Comparison of ENCODE assay signal across 11 cellular contexts in genomic region chr1:17635811-17636210, GRCh38.
DNase-seq lines count a peak whose midpoint lies in the region; ATAC-seq and TF ChIP-seq lines count a peak whose summit lies in the region.
"Had no signal": no experiment of that assay in that cellular context is flagged by ENCODE, and none has a peak within 500 bp of the region (broad histone marks: within the 10 kb centered on the region; RNA-seq: fewer than 3 reads in every experiment).

No MANE protein-coding gene starts in this region.

- no peak overlapping the region for H3K9ac ChIP-seq in smooth muscle cell (ENCODE audit: low read depth)

- H3K27ac Mint-ChIP-seq in stimulated activated naive B cell treated with anti-CD40 and anti-IgM and Interleukin-4, amounts not matched to agents 10 μg/mL and 1 μg/mL and 100 μg/mL, for 72 hours, result peak overlapping the region; percentile 68
- no peak overlapping the region for H3K27ac Mint-ChIP-seq in activated CD4-positive, alpha-beta memory T cell treated with anti-CD3 and anti-CD28 coated beads, Interleukin-2, amount 10 ng/mL, durations not matched to agents 7 days and 5 days
- H3K27ac Mint-ChIP-seq: activated T-helper 1 cell treated with anti-CD3 and anti-CD28 coated beads, Interleukin-12 subunit alpha, Interleukin-12 subunit beta, Interleukin-2, Interleukin-4 antibody, amounts not matched to agents 30 ng/mL and 10 ng/mL and 1 ng/mL, durations not matched to agents 14 hours and 24 hours and 36 hours had no signal

- H3K36me3 ChIP-seq in HEK293 (ENCODE audit: control insufficient read depth in 2 of 2, insufficient read depth in 1 of 2, low read length in 2 of 2) (peaks cover 0 to 75% of the 10 kb centered on the region in 2 experiments; a peak in 1 of 3 replicates), smooth muscle cell (ENCODE audit: low read depth) (no peaks in the 10 kb centered on the region)

- H3K27me3 Mint-ChIP-seq in stimulated activated naive B cell treated with anti-CD40 and anti-IgM and Interleukin-4, amounts not matched to agents 10 μg/mL and 1 μg/mL and 100 μg/mL, for 72 hours, result peaks cover 15 to 19% of the 10 kb centered on the region in 2 donors
- H3K27me3 Mint-ChIP-seq in activated CD4-positive, alpha-beta memory T cell treated with anti-CD3 and anti-CD28 coated beads, Interleukin-2, amount 10 ng/mL, durations not matched to agents 7 days and 5 days, result no peaks in the 10 kb centered on the region

- no peaks in the 10 kb centered on the region for H3K79me2 ChIP-seq in smooth muscle cell (ENCODE audit: low read depth)

- no peak overlapping the region for H2AFZ ChIP-seq in smooth muscle cell (ENCODE audit: low read depth)

- TF ChIP-seq CTCF in HEK293 (tag by site-specific recombination; IDR thresholded peaks at IDR 0.05), result no peak
- no peak for TF ChIP-seq CTCF in smooth muscle cell (IDR thresholded peaks at IDR 0.05; ENCODE audit: borderline replicate concordance, insufficient read depth, poor library complexity, severe bottlenecking)

- peaks cover 24 to 37% of the 10 kb centered on the region in 2 donors for H3K4me1 Mint-ChIP-seq in stimulated activated naive B cell treated with anti-CD40 and anti-IgM and Interleukin-4, amounts not matched to agents 10 μg/mL and 1 μg/mL and 100 μg/mL, for 72 hours
- no peaks in the 10 kb centered on the region for H3K4me1 Mint-ChIP-seq in activated CD4-positive, alpha-beta memory T cell treated with anti-CD3 and anti-CD28 coated beads, Interleukin-2, amount 10 ng/mL, durations not matched to agents 7 days and 5 days

- ATAC-seq in left cardiac atrium, result peak; percentile 24 to 54
- peak; percentile 87 to 89 for ATAC-seq in stimulated activated naive B cell treated with anti-CD40 and anti-IgM and Interleukin-4, amounts not matched to agents 10 μg/mL and 1 μg/mL and 100 μg/mL, for 72 hours (replicated peaks)
- ATAC-seq in GM21576 (IDR thresholded peaks at IDR 0.05; ENCODE audit: unreplicated experiment), result no peak
- ATAC-seq: body of pancreas had no signal

- POLR2A ChIA-PET in HEK293 (lab: Yijun Ruan, JAX), result no interaction called here
- POLR2A ChIA-PET in activated CD4-positive, alpha-beta memory T cell treated with anti-CD3 and anti-CD28 coated beads, Interleukin-2, amount 10 ng/mL, durations not matched to agents 7 days and 5 days (lab: Charles Lee), result no interaction called here

- no peak overlapping the region for H3K4me2 ChIP-seq in smooth muscle cell

- no peaks in the 10 kb centered on the region for H3F3A ChIP-seq in smooth muscle cell (ENCODE audit: low read depth)

- CTCF ChIA-PET in HEK293 (lab: Yijun Ruan, JAX), result no interaction called here
- CTCF ChIA-PET in activated CD4-positive, alpha-beta memory T cell treated with anti-CD3 and anti-CD28 coated beads, Interleukin-2, amount 10 ng/mL, durations not matched to agents 7 days and 5 days (lab: Charles Lee), result interaction anchor here (0.9 kb wide), 1 partner anchor 26 kb away, joined by 3 read pairs; no protein-coding TSS in a partner anchor

- peak overlapping the region in 1 of 2 donors; percentile 7 for H3K4me3 Mint-ChIP-seq in stimulated activated naive B cell treated with anti-CD40 and anti-IgM and Interleukin-4, amounts not matched to agents 10 μg/mL and 1 μg/mL and 100 μg/mL, for 72 hours
- H3K4me3 Mint-ChIP-seq in activated CD4-positive, alpha-beta memory T cell treated with anti-CD3 and anti-CD28 coated beads, Interleukin-2, amount 10 ng/mL, durations not matched to agents 7 days and 5 days, result no peak overlapping the region
- H3K4me3 Mint-ChIP-seq: activated T-helper 1 cell treated with anti-CD3 and anti-CD28 coated beads, Interleukin-12 subunit alpha, Interleukin-12 subunit beta, Interleukin-2, Interleukin-4 antibody, amounts not matched to agents 30 ng/mL and 10 ng/mL and 1 ng/mL, durations not matched to agents 14 hours and 24 hours and 36 hours had no signal

- H3K4me1 ChIP-seq in HEK293 (ENCODE audit: control insufficient read depth, insufficient read depth, low read length) (no peaks in the 10 kb centered on the region), smooth muscle cell (ENCODE audit: low read depth) (no peaks in the 10 kb centered on the region)
- H3K4me1 ChIP-seq: body of pancreas had no signal

- no peak overlapping the region for H3K27ac ChIP-seq in HEK293 (ENCODE audit: extremely low read depth, low read depth, low read length)
- H3K27ac ChIP-seq in smooth muscle cell (ENCODE audit: low read depth), result no peak overlapping the region
- H3K27ac ChIP-seq: SJSA1 had no signal

- 92% methylated on average over 9 of the region's 9 CpGs for WGBS in smooth muscle cell (ENCODE audit: low lambda C conversion rate)

- no peaks in the 10 kb centered on the region for H3K36me3 Mint-ChIP-seq in stimulated activated naive B cell treated with anti-CD40 and anti-IgM and Interleukin-4, amounts not matched to agents 10 μg/mL and 1 μg/mL and 100 μg/mL, for 72 hours
- no peaks in the 10 kb centered on the region for H3K36me3 Mint-ChIP-seq in activated CD4-positive, alpha-beta memory T cell treated with anti-CD3 and anti-CD28 coated beads, Interleukin-2, amount 10 ng/mL, durations not matched to agents 7 days and 5 days (ENCODE audit: low read depth)

- H3K4me3 ChIP-seq in HEK293 (ENCODE audit: low read depth, low read length) (no peak overlapping the region), smooth muscle cell (no peak overlapping the region)
- H3K4me3 ChIP-seq: body of pancreas, SJSA1 had no signal

- intact Hi-C loops in left cardiac atrium (cut with DNase I), result no loop called here

- DNase-seq in SIG-M5 (lab: John Stamatoyannopoulos, UW), result peak; percentile 55
- DNase-seq in left cardiac atrium, result no peak
- peak; percentile 71 for DNase-seq in stimulated activated naive B cell treated with anti-CD40 and anti-IgM and Interleukin-4, amounts not matched to agents 10 μg/mL and 1 μg/mL and 100 μg/mL, for 72 hours
- DNase-seq in middle frontal gyrus (ENCODE audit: extremely low spot score, low spot score), result no peak
- DNase-seq in smooth muscle cell (lab: John Stamatoyannopoulos, UW; ENCODE audit: unreplicated experiment), result no peak
- DNase-seq in activated CD4-positive, alpha-beta memory T cell treated with anti-CD3 and anti-CD28 coated beads, Interleukin-2, amount 10 ng/mL, durations not matched to agents 7 days and 5 days, result no peak

- H4K20me1 ChIP-seq in smooth muscle cell (ENCODE audit: low read depth), result no peaks in the 10 kb centered on the region

- no peaks in the 10 kb centered on the region for H3K27me3 ChIP-seq in smooth muscle cell (ENCODE audit: low read depth)
- H3K27me3 ChIP-seq: body of pancreas, SJSA1 had no signal

- H3K9me3 Mint-ChIP-seq in stimulated activated naive B cell treated with anti-CD40 and anti-IgM and Interleukin-4, amounts not matched to agents 10 μg/mL and 1 μg/mL and 100 μg/mL, for 72 hours, result peaks cover 0 to 1% of the 10 kb centered on the region in 2 donors
- H3K9me3 Mint-ChIP-seq in activated CD4-positive, alpha-beta memory T cell treated with anti-CD3 and anti-CD28 coated beads, Interleukin-2, amount 10 ng/mL, durations not matched to agents 7 days and 5 days, result no peaks in the 10 kb centered on the region
- H3K9me3 Mint-ChIP-seq: activated T-helper 1 cell treated with anti-CD3 and anti-CD28 coated beads, Interleukin-12 subunit alpha, Interleukin-12 subunit beta, Interleukin-2, Interleukin-4 antibody, amounts not matched to agents 30 ng/mL and 10 ng/mL and 1 ng/mL, durations not matched to agents 14 hours and 24 hours and 36 hours had no signal

- no peaks in the 10 kb centered on the region for H3K9me3 ChIP-seq in HEK293 (ENCODE audit: control insufficient read depth, insufficient read depth, low read depth, low read length)
- H3K9me3 ChIP-seq in smooth muscle cell (replicated peaks; ENCODE audit: low read depth), result no peaks in the 10 kb centered on the region
- H3K9me3 ChIP-seq: body of pancreas, SJSA1 had no signal

TF ChIP-seq in HEK293, 187 proteins besides CTCF, POLR2A, EP300 and RAD21 (continues in another document):
- no peak for TF ChIP-seq PRDM10 (tag by site-specific recombination; IDR thresholded peaks at IDR 0.05)
- no peak for TF ChIP-seq ZNF473 (tag by site-specific recombination; IDR thresholded peaks at IDR 0.05)
- 0 out of 2 replicates have a peak, but pooled peaks have one; percentile 30 for TF ChIP-seq ZFHX2 (tag by site-specific recombination; conservative IDR thresholded peaks at IDR 0.05)
- TF ChIP-seq FEZF1 (tag by site-specific recombination; IDR thresholded peaks at IDR 0.05), result no peak
- no peak for TF ChIP-seq ZNF423 (tag by site-specific recombination; IDR thresholded peaks at IDR 0.05)
- no peak for TF ChIP-seq ZNF24 (tag by site-specific recombination; IDR thresholded peaks at IDR 0.05)
- TF ChIP-seq EGR2 (tag by site-specific recombination; IDR thresholded peaks at IDR 0.05; ENCODE audit: low read depth), result peak; percentile 85
- TF ChIP-seq HOXD13 (CRISPR knock-in tag; IDR thresholded peaks at IDR 0.05; ENCODE audit: borderline replicate concordance), result no peak
- TF ChIP-seq ZNF416 (tag by site-specific recombination; IDR thresholded peaks at IDR 0.05), result no peak
- no peak for TF ChIP-seq REPIN1 (tag by site-specific recombination; IDR thresholded peaks at IDR 0.05; ENCODE audit: low read depth)
- no peak for TF ChIP-seq ZNF2 (tag by site-specific recombination; IDR thresholded peaks at IDR 0.05)

Comparison
In these comparisons a context has a peak if more than half of its experiments do, and no peak if none do; other contexts are left out.
1. DNase-seq: peak in SIG-M5 (single experiment) and stimulated activated naive B cell treated with anti-CD40 and anti-IgM and Interleukin-4, amounts not matched to agents 10 μg/mL and 1 μg/mL and 100 μg/mL, for 72 hours (single experiment); none in left cardiac atrium (single experiment), middle frontal gyrus (single experiment), smooth muscle cell (single experiment) and activated CD4-positive, alpha-beta memory T cell treated with anti-CD3 and anti-CD28 coated beads, Interleukin-2, amount 10 ng/mL, durations not matched to agents 7 days and 5 days (single experiment).